ENCODE assay signal across 28 cellular contexts in the genomic region with DNA sequence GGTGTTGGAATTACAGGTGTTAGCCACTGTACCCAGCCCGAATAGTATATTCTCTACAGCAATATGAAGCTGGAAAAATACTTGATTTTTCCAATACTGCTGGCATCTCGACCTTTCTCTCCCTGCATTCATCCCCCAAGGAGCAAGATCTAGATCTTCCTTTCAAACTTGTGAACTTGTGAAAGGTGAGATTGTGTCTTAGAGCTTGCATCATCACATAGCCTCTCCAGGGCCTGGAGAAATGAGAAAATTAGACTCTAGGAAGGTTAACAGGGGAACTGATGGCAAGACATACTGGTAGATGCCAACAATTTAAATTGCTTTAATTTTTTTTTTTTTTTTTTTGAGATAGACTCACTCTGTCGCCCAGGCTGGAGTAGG. TPM values are rescaled to one million over a fixed set of nuclear protein-coding genes. Genes with fewer than 3 reads are reported as not detected.
DNase-seq lines count a peak whose midpoint lies in the region; ATAC-seq, FAIRE-seq and TF ChIP-seq lines count a peak whose summit lies in the region.
"Had no signal": no experiment of that assay in that cellular context is flagged by ENCODE, and none has a peak within 500 bp of the region (broad histone marks: within the 10 kb centered on the region; RNA-seq: fewer than 3 reads in every experiment).

No MANE protein-coding gene starts in this region.

- H3K4me2 ChIP-seq in K562 (ENCODE audit: insufficient read depth, low read length) = peak overlapping the region; percentile 100

- H2AFZ ChIP-seq in K562 (ENCODE audit: low read depth, low read length) = no peak overlapping the region

- peak overlapping the region; percentile 92; the same call in 2 of the 3 replicates for H3K27ac ChIP-seq in K562 (ENCODE audit: extremely low read depth, low read depth, low read length)
- H3K27ac ChIP-seq: KMS-11, RWPE1 had no signal

- POLR2A ChIA-PET in K562 (lab: Yijun Ruan, JAX) = interaction anchor here (1.0 to 2.8 kb wide), 5 partner anchors 12 to 382 kb away, joined by 3 to 8 read pairs (median 3); partner anchors contain the start of gene GABPB2

- H3K4me1 Mint-ChIP-seq in activated naive CD4-positive, alpha-beta T cell treated with anti-CD3 and anti-CD28 coated beads, Interleukin-2, amount 10 ng/mL, durations not matched to agents 7 days and 5 days = peaks cover 73% of the 10 kb centered on the region
- peaks cover 38 to 42% (median 40%) of the 10 kb centered on the region in 3 donors for H3K4me1 Mint-ChIP-seq in IgD-negative memory B cell
- peaks cover 76% of the 10 kb centered on the region for H3K4me1 Mint-ChIP-seq in stimulated activated naive CD8-positive, alpha-beta T cell treated with anti-CD3 and anti-CD28 coated beads, Interleukin-15, amount 100 ng/mL, for 72 hours

- no peak for ATAC-seq in K562
- no peak for ATAC-seq in stimulated activated naive CD8-positive, alpha-beta T cell treated with anti-CD3 and anti-CD28 coated beads, Interleukin-15, amount 100 ng/mL, for 72 hours
- ATAC-seq: activated naive CD4-positive, alpha-beta T cell treated with anti-CD3 and anti-CD28 coated beads, Interleukin-2, amount 50 U/mL, for 72 hours; HCT116 had no signal

- peak; percentile 49; the same call in 1 of the 2 replicates for TF ChIP-seq EP300 in K562 (IDR thresholded peaks at IDR 0.05; ENCODE audit: low read length)

- WGBS in K562 (ENCODE audit: insufficient coverage, low coverage, missing lambda C conversion rate) = 32% methylated on average over 2 of the region's 3 CpGs

- peaks cover 18% of the 10 kb centered on the region for H3K36me3 Mint-ChIP-seq in activated naive CD4-positive, alpha-beta T cell treated with anti-CD3 and anti-CD28 coated beads, Interleukin-2, amount 10 ng/mL, durations not matched to agents 7 days and 5 days
- H3K36me3 Mint-ChIP-seq in IgD-negative memory B cell = no peaks in the 10 kb centered on the region

- DNase-seq in activated naive CD4-positive, alpha-beta T cell treated with anti-CD3 and anti-CD28 coated beads, Interleukin-2, amount 10 ng/mL, durations not matched to agents 7 days and 5 days = no peak
- DNase-seq in activated naive CD4-positive, alpha-beta T cell treated with anti-CD3 and anti-CD28 coated beads, Interleukin-2, amount 50 U/mL, for 16 hours = no peak
- no peak for DNase-seq in K562 (ENCODE audit: extremely low read depth in 1 of 4, low spot score in 3 of 4)
- DNase-seq in stimulated activated naive CD8-positive, alpha-beta T cell treated with anti-CD3 and anti-CD28 coated beads, Interleukin-15, amount 100 ng/mL, for 72 hours = no peak
- DNase-seq in GM13977 (ENCODE audit: low spot score) = no peak
- no peak for DNase-seq in ureter (ENCODE audit: low spot score)
- no peak for DNase-seq in NCI-H146 (lab: John Stamatoyannopoulos, UW)
- DNase-seq: activated CD4-positive, alpha-beta T cell treated with anti-CD3 and anti-CD28 coated beads, Interleukin-2, amount 10 ng/mL, durations not matched to agents 7 days and 5 days; BE2C; caudate nucleus; endodermal cell; esophagus squamous epithelium; NCI-H1436 treated with DMSO at 0.1 percent for 48 hours; NCI-H446 treated with DMSO at 0.1 percent for 48 hours; NCI-H82; SK-N-SH; upper lobe of left lung had no signal

- no peaks in the 10 kb centered on the region for H3K9me1 ChIP-seq in K562 (ENCODE audit: control insufficient read depth, insufficient read depth, low read length)

- peaks cover 55% of the 10 kb centered on the region for H3K79me2 ChIP-seq in K562 (ENCODE audit: control insufficient read depth, insufficient read depth, low read length)

- no peaks in the 10 kb centered on the region for H3K9me3 ChIP-seq in K562 (replicated peaks; ENCODE audit: control insufficient read depth, insufficient read depth, low read depth, low read length)
- H3K9me3 ChIP-seq: BE2C, esophagus squamous epithelium, neutrophil, SK-N-SH, upper lobe of left lung had no signal

- CTCF ChIA-PET in activated naive CD4-positive, alpha-beta T cell treated with anti-CD3 and anti-CD28 coated beads, Interleukin-2, amount 10 ng/mL, durations not matched to agents 7 days and 5 days (lab: Charles Lee) = interaction anchor here (0.7 to 1.6 kb wide), 2 partner anchors 14 to 16 kb away, joined by 3 read pairs; no protein-coding TSS in a partner anchor
- CTCF ChIA-PET in K562 (lab: Yijun Ruan, JAX; ENCODE audit: low intra/inter-chr PET ratio) = no interaction called here

- peak overlapping the region; percentile 87; the same call in 1 of the 2 replicates for H3K4me3 ChIP-seq in K562
- H3K4me3 ChIP-seq: esophagus squamous epithelium, lung, upper lobe of left lung had no signal

- H3K9ac ChIP-seq in K562 (ENCODE audit: insufficient read depth in 1 of 2, low read depth in 2 of 2, low read length in 2 of 2) = peak overlapping the region in 1 of 2 experiments; percentile 88; a peak in 2 of 4 replicates
- H3K9ac ChIP-seq: KMS-11, SK-N-SH had no signal

- no peaks in the 10 kb centered on the region for H3K27me3 Mint-ChIP-seq in activated naive CD4-positive, alpha-beta T cell treated with anti-CD3 and anti-CD28 coated beads, Interleukin-2, amount 10 ng/mL, durations not matched to agents 7 days and 5 days
- no peaks in the 10 kb centered on the region for H3K27me3 Mint-ChIP-seq in IgD-negative memory B cell
- no peaks in the 10 kb centered on the region for H3K27me3 Mint-ChIP-seq in stimulated activated naive CD8-positive, alpha-beta T cell treated with anti-CD3 and anti-CD28 coated beads, Interleukin-15, amount 100 ng/mL, for 72 hours
- H3K27me3 Mint-ChIP-seq: activated CD4-positive, alpha-beta T cell treated with anti-CD3 and anti-CD28 coated beads, Interleukin-2, amount 10 ng/mL, durations not matched to agents 7 days and 5 days had no signal

- H3K4me1 ChIP-seq in K562 (replicated peaks in 1 of 2; ENCODE audit: control insufficient read depth in 2 of 2, insufficient read depth in 2 of 2, low read length in 2 of 2) = peaks cover 38 to 53% of the 10 kb centered on the region in 2 experiments
- H3K4me1 ChIP-seq: BE2C had no signal

- no peak for TF ChIP-seq RAD21 in K562 (CRISPR knock-in tag; conservative IDR thresholded peaks at IDR 0.05 in 1 of 2, IDR thresholded peaks at IDR 0.05 in 1 of 2)

- H3K4me3 Mint-ChIP-seq in activated naive CD4-positive, alpha-beta T cell treated with anti-CD3 and anti-CD28 coated beads, Interleukin-2, amount 10 ng/mL, durations not matched to agents 7 days and 5 days = peak overlapping the region; percentile 96
- peak overlapping the region in 3 of 4 donors; percentile 4 to 67 (median 22) for H3K4me3 Mint-ChIP-seq in IgD-negative memory B cell
- peak overlapping the region; percentile 31 to 100 for H3K4me3 Mint-ChIP-seq in stimulated activated naive CD8-positive, alpha-beta T cell treated with anti-CD3 and anti-CD28 coated beads, Interleukin-15, amount 100 ng/mL, for 72 hours
- H3K4me3 Mint-ChIP-seq: endodermal cell had no signal

- H3K27me3 ChIP-seq in K562 (ENCODE audit: control insufficient read depth in 2 of 2, insufficient read depth in 2 of 2, low read length in 2 of 2) = no peaks in the 10 kb centered on the region
- H3K27me3 ChIP-seq: BE2C, esophagus squamous epithelium, neutrophil, upper lobe of left lung had no signal

- intact Hi-C loops in K562 (cut with micrococcal nuclease) = no loop called here

- TF ChIP-seq CTCF in K562 (IDR thresholded peaks at IDR 0.05 in 2 of 3, conservative IDR thresholded peaks at IDR 0.05 in 1 of 3; ENCODE audit: insufficient read depth in 2 of 3, low read depth in 1 of 3, low read length in 3 of 3) (no peak), GM13977 (IDR thresholded peaks at IDR 0.05; ENCODE audit: extremely low read depth, insufficient read depth, missing control alignments) (no peak)

- in situ Hi-C loops in K562 (cut with MboI) (no loop called here), GM13977 (cut with MboI; ENCODE audit: low pct_unique_long_range_greater_than_20kb, low sequenced_read_pairs, unreplicated experiment) (no loop called here)

- no TSS peak for BruUV-seq in K562 (replicated peaks; lab: Mats Ljungman, UMichigan)

- H3K9me3 Mint-ChIP-seq in activated naive CD4-positive, alpha-beta T cell treated with anti-CD3 and anti-CD28 coated beads, Interleukin-2, amount 10 ng/mL, durations not matched to agents 7 days and 5 days = no peaks in the 10 kb centered on the region
- H3K9me3 Mint-ChIP-seq in IgD-negative memory B cell = no peaks in the 10 kb centered on the region
- H3K9me3 Mint-ChIP-seq in stimulated activated naive CD8-positive, alpha-beta T cell treated with anti-CD3 and anti-CD28 coated beads, Interleukin-15, amount 100 ng/mL, for 72 hours = no peaks in the 10 kb centered on the region
- H3K9me3 Mint-ChIP-seq: activated CD4-positive, alpha-beta T cell treated with anti-CD3 and anti-CD28 coated beads, Interleukin-2, amount 10 ng/mL, durations not matched to agents 7 days and 5 days; activated naive CD4-positive, alpha-beta T cell treated with anti-CD3 and anti-CD28 coated beads, Interleukin-2, amount 50 U/mL, for 72 hours; activated T-helper 1 cell treated with anti-CD3 and anti-CD28 coated beads, Interleukin-12 subunit alpha, Interleukin-12 subunit beta, Interleukin-2, Interleukin-4 antibody, amounts not matched to agents 30 ng/mL and 10 ng/mL and 1 ng/mL, durations not matched to agents 14 hours and 24 hours and 36 hours; endodermal cell had no signal

- H4K20me1 ChIP-seq in K562 (replicated peaks; ENCODE audit: control insufficient read depth, insufficient read depth, low read length) = no peaks in the 10 kb centered on the region

- TF ChIP-seq POLR2A in K562 (conservative IDR thresholded peaks at IDR 0.05) = no peak

- FAIRE-seq in K562 (lab: Jason Lieb, UNC) = no peak
- FAIRE-seq: astrocyte, frontal cortex had no signal

- peaks cover 17% of the 10 kb centered on the region; the same call in 2 of the 3 replicates for H3K36me3 ChIP-seq in K562 (ENCODE audit: control insufficient read depth, insufficient read depth, low read length)
- H3K36me3 ChIP-seq: BE2C, upper lobe of left lung had no signal

- H3K27ac Mint-ChIP-seq in activated naive CD4-positive, alpha-beta T cell treated with anti-CD3 and anti-CD28 coated beads, Interleukin-2, amount 10 ng/mL, durations not matched to agents 7 days and 5 days = no peak overlapping the region
- no peak overlapping the region for H3K27ac Mint-ChIP-seq in IgD-negative memory B cell
- no peak overlapping the region for H3K27ac Mint-ChIP-seq in stimulated activated naive CD8-positive, alpha-beta T cell treated with anti-CD3 and anti-CD28 coated beads, Interleukin-15, amount 100 ng/mL, for 72 hours
- H3K27ac Mint-ChIP-seq: activated CD4-positive, alpha-beta T cell treated with anti-CD3 and anti-CD28 coated beads, Interleukin-2, amount 10 ng/mL, durations not matched to agents 7 days and 5 days; activated T-helper 1 cell treated with anti-CD3 and anti-CD28 coated beads, Interleukin-12 subunit alpha, Interleukin-12 subunit beta, Interleukin-2, Interleukin-4 antibody, amounts not matched to agents 30 ng/mL and 10 ng/mL and 1 ng/mL, durations not matched to agents 14 hours and 24 hours and 36 hours; endodermal cell had no signal

RNA-seq across cellular contexts. Expression of gene PRUNE1, which starts 2.1 kb away (rescaled TPM):
- polyA plus RNA-seq in IgD-negative memory B cell = 36.2 TPM
- 30.9 and 35.7 TPM in 2 replicates for total RNA-seq in K562 (2011; cell fraction: chromatin; rRNA removed; ENCODE audit: low replicate concordance)
- 17.5 and 18.4 TPM in 2 replicates for total RNA-seq in K562 (2011; cell fraction: nucleolus; rRNA removed)
- 26.4 and 27.8 TPM in 2 replicates for total RNA-seq in K562 (2011; cell fraction: nucleoplasm; rRNA removed)
- total RNA-seq in K562 (2014; rRNA removed) = 20.8 and 24.8 TPM in 2 replicates
- 23.1 and 25.4 TPM in 2 replicates for total RNA-seq in K562 (2014; rRNA removed; fragmentation: Illumina TruSeq; extraction: Trizol)
- 23.2 and 25.4 TPM in 2 replicates for total RNA-seq in K562 (2015; rRNA removed; fragmentation: Illumina TruSeq; extraction: Trizol)
- total RNA-seq in K562 (2021) = 26.2 and 26.6 TPM in 2 replicates
- 48.3 and 49.9 TPM in 2 replicates for polyA plus RNA-seq in K562 (2011; rRNA removed)
- 44.2 and 59.4 TPM in 2 replicates for polyA plus RNA-seq in K562 (2011; cell fraction: cytosol; rRNA removed)
- 25.7 and 33.3 TPM in 2 replicates for polyA plus RNA-seq in K562 (2011; cell fraction: nucleus; rRNA removed)
- 20.7 and 32.8 TPM in 2 replicates for polyA plus RNA-seq in K562 (2012)
- 33.7 and 43.4 TPM in 2 replicates for polyA plus RNA-seq in K562 (2014; fragmentation: Illumina TruSeq; extraction: Trizol)
- 10 to 100 TPM; 16.7 to 27.7 TPM for polyA plus RNA-seq in K562 (2014; fragmentation: Nextera tagmentation; extraction: Ambion mirVana)
- polyA plus RNA-seq in K562 (2014; rRNA removed) = 26.2 and 26.7 TPM in 2 replicates
- 46.5 and 49.2 TPM in 2 replicates for polyA minus RNA-seq in K562 (2011; rRNA and poly(A)+ RNA removed)
- 21.6 and 22.0 TPM in 2 replicates for polyA minus RNA-seq in K562 (2011; cell fraction: cytosol; rRNA and poly(A)+ RNA removed)
- 7.1 and 15.2 TPM in 2 replicates for polyA minus RNA-seq in K562 (2011; cell fraction: nucleus; rRNA and poly(A)+ RNA removed)
- total RNA-seq in ureter = 26.7 TPM

RNA-seq across cellular contexts. Expression of gene MINDY1, which starts 3.6 kb away (rescaled TPM):
- polyA plus RNA-seq in IgD-negative memory B cell (2.3 TPM), K562 (2011; rRNA removed) (4.3 and 5.4 TPM in 2 replicates), K562 (2014; fragmentation: Illumina TruSeq; extraction: Trizol) (9.1 and 11.0 TPM in 2 replicates), K562 (2014; fragmentation: Nextera tagmentation; extraction: Ambion mirVana) (1 to 10 TPM in 1 of 2 experiments, under 1 TPM in 1; 0.49 to 1.4 TPM), K562 (2014; rRNA removed) (6.0 and 6.1 TPM in 2 replicates)
- 16.9 and 36.3 TPM in 2 replicates for total RNA-seq in K562 (2011; cell fraction: chromatin; rRNA removed; ENCODE audit: low replicate concordance)
- 15.0 and 17.3 TPM in 2 replicates for total RNA-seq in K562 (2011; cell fraction: nucleolus; rRNA removed)
- total RNA-seq in K562 (2011; cell fraction: nucleoplasm; rRNA removed) = 15.4 and 19.2 TPM in 2 replicates
- total RNA-seq in K562 (2014; rRNA removed) (6.0 and 8.2 TPM in 2 replicates), K562 (2014; rRNA removed; fragmentation: Illumina TruSeq; extraction: Trizol) (5.6 TPM in 2 replicates), K562 (2015; rRNA removed; fragmentation: Illumina TruSeq; extraction: Trizol) (5.9 and 6.7 TPM in 2 replicates), K562 (2021) (8.6 and 9.8 TPM in 2 replicates), ureter (34.0 TPM)
- 5.1 and 6.6 TPM in 2 replicates for polyA plus RNA-seq in K562 (2011; cell fraction: cytosol; rRNA removed)
- 12.9 and 19.3 TPM in 2 replicates for polyA plus RNA-seq in K562 (2011; cell fraction: nucleus; rRNA removed)
- 7.4 and 12.9 TPM in 2 replicates for polyA plus RNA-seq in K562 (2012)
- 5.2 and 7.1 TPM in 2 replicates for polyA minus RNA-seq in K562 (2011; rRNA and poly(A)+ RNA removed)
- polyA minus RNA-seq in K562 (2011; cell fraction: cytosol; rRNA and poly(A)+ RNA removed) = 6.5 and 7.9 TPM in 2 replicates
- polyA minus RNA-seq in K562 (2011; cell fraction: nucleus; rRNA and poly(A)+ RNA removed) = 4.6 and 4.8 TPM in 2 replicates

RNA-seq across cellular contexts. Expression of gene BNIPL, which starts 26.1 kb away (rescaled TPM):
- polyA plus RNA-seq in IgD-negative memory B cell (0.13 TPM), K562 (2011; rRNA removed) (1.3 and 2.5 TPM in 2 replicates), K562 (2014; fragmentation: Illumina TruSeq; extraction: Trizol) (0.53 and 0.98 TPM in 2 replicates), K562 (2014; fragmentation: Nextera tagmentation; extraction: Ambion mirVana) (under 1 TPM; 0.08 to 0.31 TPM), K562 (2014; rRNA removed) (0.73 and 1.4 TPM in 2 replicates)
- total RNA-seq in K562 (2011; cell fraction: chromatin; rRNA removed; ENCODE audit: low replicate concordance) = 9.9 and 10.6 TPM in 2 replicates
- 5.3 TPM in 2 replicates for total RNA-seq in K562 (2011; cell fraction: nucleolus; rRNA removed)
- 6.0 and 10.8 TPM in 2 replicates for total RNA-seq in K562 (2011; cell fraction: nucleoplasm; rRNA removed)
- total RNA-seq in K562 (2014; rRNA removed) (0.49 and 0.68 TPM in 2 replicates), K562 (2014; rRNA removed; fragmentation: Illumina TruSeq; extraction: Trizol) (0.55 and 0.67 TPM in 2 replicates), K562 (2015; rRNA removed; fragmentation: Illumina TruSeq; extraction: Trizol) (0.54 and 0.90 TPM in 2 replicates), K562 (2021) (0.47 and 0.84 TPM in 2 replicates), ureter (10.5 TPM)
- 0.37 and 2.3 TPM in 2 replicates for polyA plus RNA-seq in K562 (2011; cell fraction: cytosol; rRNA removed)
- 5.6 and 8.6 TPM in 2 replicates for polyA plus RNA-seq in K562 (2011; cell fraction: nucleus; rRNA removed)
- polyA plus RNA-seq in K562 (2012) = 0.44 and 1.3 TPM in 2 replicates
- polyA minus RNA-seq in K562 (2011; rRNA and poly(A)+ RNA removed) = 1.2 and 1.5 TPM in 2 replicates
- not detected in 2 replicates for polyA minus RNA-seq in K562 (2011; cell fraction: cytosol; rRNA and poly(A)+ RNA removed)
- 0.54 and 1.6 TPM in 2 replicates for polyA minus RNA-seq in K562 (2011; cell fraction: nucleus; rRNA and poly(A)+ RNA removed)

RNA-seq across cellular contexts. Expression of gene ANXA9, which starts 28.2 kb away (rescaled TPM):
- polyA plus RNA-seq in IgD-negative memory B cell (0.11 TPM), K562 (2011; rRNA removed) (0.88 and 1.6 TPM in 2 replicates), K562 (2014; fragmentation: Illumina TruSeq; extraction: Trizol) (0.79 and 1.1 TPM in 2 replicates), K562 (2014; fragmentation: Nextera tagmentation; extraction: Ambion mirVana) (under 1 TPM; 0.24 to 0.57 TPM), K562 (2014; rRNA removed) (0.56 and 1.2 TPM in 2 replicates)
- 1.5 and 3.7 TPM in 2 replicates for total RNA-seq in K562 (2011; cell fraction: chromatin; rRNA removed; ENCODE audit: low replicate concordance)
- 1.6 and 1.7 TPM in 2 replicates for total RNA-seq in K562 (2011; cell fraction: nucleolus; rRNA removed)
- total RNA-seq in K562 (2011; cell fraction: nucleoplasm; rRNA removed) = 1.1 and 1.2 TPM in 2 replicates
- total RNA-seq in K562 (2014; rRNA removed) (0.36 and 0.49 TPM in 2 replicates), K562 (2014; rRNA removed; fragmentation: Illumina TruSeq; extraction: Trizol) (0.48 and 0.58 TPM in 2 replicates), K562 (2015; rRNA removed; fragmentation: Illumina TruSeq; extraction: Trizol) (0.87 and 1.1 TPM in 2 replicates), K562 (2021) (0.55 and 0.96 TPM in 2 replicates), ureter (39.7 TPM)
- polyA plus RNA-seq in K562 (2011; cell fraction: cytosol; rRNA removed) = 1.3 and 3.2 TPM in 2 replicates
- polyA plus RNA-seq in K562 (2011; cell fraction: nucleus; rRNA removed) = 1.7 and 2.9 TPM in 2 replicates
- 2.6 and 3.4 TPM in 2 replicates for polyA plus RNA-seq in K562 (2012)
- 0.99 and 1.5 TPM in 2 replicates for polyA minus RNA-seq in K562 (2011; rRNA and poly(A)+ RNA removed)
- polyA minus RNA-seq in K562 (2011; cell fraction: cytosol; rRNA and poly(A)+ RNA removed) = 1.2 TPM in 1 of 2 replicates, not detected in the other
- polyA minus RNA-seq in K562 (2011; cell fraction: nucleus; rRNA and poly(A)+ RNA removed) = 1.2 and 1.3 TPM in 2 replicates
- total RNA-seq: activated naive CD4-positive, alpha-beta T cell treated with anti-CD3 and anti-CD28 coated beads, Interleukin-2, amount 50 U/mL, for 72 hours; activated T-helper 1 cell treated with anti-CD3 and anti-CD28 coated beads, Interleukin-12 subunit alpha, Interleukin-12 subunit beta, Interleukin-2, Interleukin-4 antibody, amounts not matched to agents 30 ng/mL and 10 ng/mL and 1 ng/mL, durations not matched to agents 14 hours and 24 hours and 36 hours; astrocyte; endodermal cell; skeletal muscle tissue had no signal

RNA-seq across cellular contexts. Expression of gene CERS2, which starts 35.7 kb away (rescaled TPM):
- polyA plus RNA-seq in IgD-negative memory B cell (110 TPM), K562 (2011; rRNA removed) (170 and 234 TPM in 2 replicates), K562 (2014; fragmentation: Illumina TruSeq; extraction: Trizol) (272 and 295 TPM in 2 replicates), K562 (2014; fragmentation: Nextera tagmentation; extraction: Ambion mirVana) (10 to 100 TPM; 23.4 to 30.0 TPM), K562 (2014; rRNA removed) (132 and 136 TPM in 2 replicates)
- 248 and 437 TPM in 2 replicates for total RNA-seq in K562 (2011; cell fraction: chromatin; rRNA removed; ENCODE audit: low replicate concordance)
- total RNA-seq in K562 (2011; cell fraction: nucleolus; rRNA removed) = 367 and 410 TPM in 2 replicates
- total RNA-seq in K562 (2011; cell fraction: nucleoplasm; rRNA removed) = 413 and 472 TPM in 2 replicates
- total RNA-seq in K562 (2014; rRNA removed) (103 and 124 TPM in 2 replicates), K562 (2014; rRNA removed; fragmentation: Illumina TruSeq; extraction: Trizol) (147 and 163 TPM in 2 replicates), K562 (2015; rRNA removed; fragmentation: Illumina TruSeq; extraction: Trizol) (127 and 129 TPM in 2 replicates), K562 (2021) (233 and 235 TPM in 2 replicates), ureter (138 TPM)
- polyA plus RNA-seq in K562 (2011; cell fraction: cytosol; rRNA removed) = 171 and 248 TPM in 2 replicates
- polyA plus RNA-seq in K562 (2011; cell fraction: nucleus; rRNA removed) = 320 and 498 TPM in 2 replicates
- polyA plus RNA-seq in K562 (2012) = 121 and 218 TPM in 2 replicates
- 208 and 219 TPM in 2 replicates for polyA minus RNA-seq in K562 (2011; rRNA and poly(A)+ RNA removed)
- polyA minus RNA-seq in K562 (2011; cell fraction: cytosol; rRNA and poly(A)+ RNA removed) = 96.4 and 123 TPM in 2 replicates
- polyA minus RNA-seq in K562 (2011; cell fraction: nucleus; rRNA and poly(A)+ RNA removed) = 53.7 and 99.9 TPM in 2 replicates

Comparison
In these comparisons a context has a peak if more than half of its experiments do, and no peak if none do; other contexts are left out.
1. H3K4me3 Mint-ChIP-seq: peak in every context shown above with its lines; median percentile 96 in activated naive CD4-positive, alpha-beta T cell treated with anti-CD3 and anti-CD28 coated beads, Interleukin-2, amount 10 ng/mL, durations not matched to agents 7 days and 5 days; 66 in stimulated activated naive CD8-positive, alpha-beta T cell treated with anti-CD3 and anti-CD28 coated beads, Interleukin-15, amount 100 ng/mL, for 72 hours; 22 in IgD-negative memory B cell.